ENCODE assay signal across 7 cellular contexts in the genomic region with DNA sequence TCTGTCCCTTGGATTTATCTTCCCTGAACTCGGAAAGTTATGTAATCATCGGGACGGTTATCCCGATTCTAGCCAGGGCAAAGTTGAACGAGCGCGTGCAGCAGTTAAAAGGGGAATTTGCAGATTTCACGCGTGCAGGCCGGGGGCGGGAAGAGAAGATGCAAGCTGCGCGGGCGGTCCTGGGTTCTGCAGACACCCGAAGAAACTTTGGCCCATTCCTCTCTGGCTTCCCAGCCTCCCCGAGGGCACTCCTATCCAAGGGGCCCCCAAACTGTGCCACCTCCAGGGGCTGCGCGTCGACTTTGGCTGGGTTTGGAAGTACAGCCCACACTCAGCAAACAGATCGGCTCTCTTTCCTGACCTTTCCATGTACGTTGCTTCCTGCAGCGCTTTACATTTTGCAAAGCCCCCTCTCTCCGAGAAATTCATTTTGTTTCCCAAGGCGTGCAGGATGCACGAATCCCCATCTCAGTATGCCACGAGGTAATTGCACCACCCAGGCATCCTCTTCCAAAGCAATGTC. TPM values are rescaled to one million over a fixed set of nuclear protein-coding genes. Genes with fewer than 3 reads are reported as not detected.
DNase-seq lines count a peak whose midpoint lies in the region; ATAC-seq and TF ChIP-seq lines count a peak whose summit lies in the region.

No MANE protein-coding gene starts in this region.

- peaks cover 57% of the 10 kb centered on the region for H3K79me2 ChIP-seq in GM23338 (replicated peaks; ENCODE audit: insufficient read depth)

- peaks cover 35% of the 10 kb centered on the region for H4K20me1 ChIP-seq in GM23338 (replicated peaks; ENCODE audit: insufficient read depth)

- H3K9me3 Mint-ChIP-seq in GM23338 (no peaks in the 10 kb centered on the region), type B pancreatic cell (no peaks in the 10 kb centered on the region)

- peaks cover 11% of the 10 kb centered on the region for H3K27me3 Mint-ChIP-seq in GM23338 (ENCODE audit: insufficient read depth, low read depth, poor library complexity)
- H3K27me3 Mint-ChIP-seq in type B pancreatic cell, result peaks cover 5% of the 10 kb centered on the region

- no peaks in the 10 kb centered on the region for H3K9me2 ChIP-seq in GM23338 (ENCODE audit: insufficient read depth)

- DNase-seq in GM23338 (ENCODE audit: low spot score), result peak; percentile 53
- peak; percentile 61 for DNase-seq in OCI-M1 (lab: John Stamatoyannopoulos, UW)
- DNase-seq in dorsolateral prefrontal cortex, result peak in 9 of 10 donors; percentile 13 to 70 (median 39)
- no peak for DNase-seq in type B pancreatic cell (ENCODE audit: extremely low spot score, unreplicated experiment)
- no peak for DNase-seq in COR-L47 (lab: John Stamatoyannopoulos, UW)

- H3K4me3 Mint-ChIP-seq in GM23338 (peak overlapping the region; percentile 99), type B pancreatic cell (peak overlapping the region; percentile 100)

- H3K9me3 ChIP-seq in mesodermal cell (ENCODE audit: control insufficient read depth, low read length), result no peaks in the 10 kb centered on the region

- TF ChIP-seq CTCF in GM23338 (conservative IDR thresholded peaks at IDR 0.05; ENCODE audit: low read depth in 2 of 2) (no peak), dorsolateral prefrontal cortex (IDR thresholded peaks at IDR 0.05 in 54 of 56, conservative IDR thresholded peaks at IDR 0.05 in 2 of 56; ENCODE audit: low read depth in 1 of 56, partially characterized antibody in 56 of 56) (peak in 2 of 56 donors; percentile 6 to 11), type B pancreatic cell (conservative IDR thresholded peaks at IDR 0.05) (no peak)

- peak overlapping the region; percentile 99 for H3K27ac Mint-ChIP-seq in GM23338
- H3K27ac Mint-ChIP-seq in type B pancreatic cell, result peak overlapping the region; percentile 96

- H3K27ac ChIP-seq in GM23338 (ENCODE audit: low read depth) (peak overlapping the region; percentile 61), dorsolateral prefrontal cortex (peak overlapping the region; percentile 13 to 97 (median 91)), mesodermal cell (ENCODE audit: low read depth, low read length, severe bottlenecking) (no peak overlapping the region)

- peak; percentile 49 for ATAC-seq in GM23338
- ATAC-seq in GM19328 (IDR thresholded peaks at IDR 0.05; ENCODE audit: unreplicated experiment), result no peak

- H3K4me2 ChIP-seq in GM23338, result peak overlapping the region; percentile 91

- 8 to 12% methylated on average over 24 of the region's 26 CpGs for WGBS in mesodermal cell (ENCODE audit: insufficient coverage in 2 of 2), 2 experiments

- peak overlapping the region; percentile 48 for H2AFZ ChIP-seq in GM23338

- H3K4me1 ChIP-seq in GM23338 (ENCODE audit: insufficient read depth), result peaks cover 28% of the 10 kb centered on the region
- H3K4me1 ChIP-seq in mesodermal cell (ENCODE audit: control insufficient read depth, insufficient read depth, low read length, poor library complexity, severe bottlenecking), result peaks cover 12% of the 10 kb centered on the region

- H3K4me3 ChIP-seq in GM23338 (peak overlapping the region; percentile 74), dorsolateral prefrontal cortex (peak overlapping the region; percentile 73 to 99 (median 96)), mesodermal cell (ENCODE audit: extremely low read depth, insufficient read depth, low read length, poor library complexity, severe bottlenecking) (peak overlapping the region; percentile 90)

- peaks cover 19% of the 10 kb centered on the region for H3K36me3 Mint-ChIP-seq in GM23338 (ENCODE audit: low read depth)
- no peaks in the 10 kb centered on the region for H3K36me3 Mint-ChIP-seq in type B pancreatic cell

- H3K4me1 Mint-ChIP-seq in GM23338 (peaks cover 23% of the 10 kb centered on the region), type B pancreatic cell (ENCODE audit: unreplicated experiment) (peaks cover 52% of the 10 kb centered on the region)

- no peaks in the 10 kb centered on the region for H3F3A ChIP-seq in GM23338 (replicated peaks; ENCODE audit: low read depth)

- intact Hi-C loops in dorsolateral prefrontal cortex (cut with DNase I), result loop anchor here (5.0 to 10.0 kb wide), 2 partner anchors 81 to 131 kb away; a partner anchor contains a TSS

- no peaks in the 10 kb centered on the region for H3K27me3 ChIP-seq in GM23338 (ENCODE audit: insufficient read depth)
- no peaks in the 10 kb centered on the region for H3K27me3 ChIP-seq in dorsolateral prefrontal cortex

- H3K36me3 ChIP-seq in GM23338 (ENCODE audit: insufficient read depth), result no peaks in the 10 kb centered on the region
- peaks cover 4% of the 10 kb centered on the region for H3K36me3 ChIP-seq in mesodermal cell (ENCODE audit: control insufficient read depth, insufficient read depth, low read length)

TF ChIP-seq in GM23338, 12 proteins besides CTCF, POLR2A, EP300 and RAD21 (continues in another document):
- no peak for TF ChIP-seq STAT1 (IDR thresholded peaks at IDR 0.05; ENCODE audit: unreplicated experiment)
- no peak for TF ChIP-seq EZH2phosphoT487 (IDR thresholded peaks at IDR 0.05; ENCODE audit: unreplicated experiment)
- TF ChIP-seq NANOG (IDR thresholded peaks at IDR 0.05; ENCODE audit: borderline replicate concordance), result no peak
- TF ChIP-seq ZNF331 (CRISPR knock-in tag; IDR thresholded peaks at IDR 0.05; ENCODE audit: low read depth), result no peak
- TF ChIP-seq, protein P1, sequence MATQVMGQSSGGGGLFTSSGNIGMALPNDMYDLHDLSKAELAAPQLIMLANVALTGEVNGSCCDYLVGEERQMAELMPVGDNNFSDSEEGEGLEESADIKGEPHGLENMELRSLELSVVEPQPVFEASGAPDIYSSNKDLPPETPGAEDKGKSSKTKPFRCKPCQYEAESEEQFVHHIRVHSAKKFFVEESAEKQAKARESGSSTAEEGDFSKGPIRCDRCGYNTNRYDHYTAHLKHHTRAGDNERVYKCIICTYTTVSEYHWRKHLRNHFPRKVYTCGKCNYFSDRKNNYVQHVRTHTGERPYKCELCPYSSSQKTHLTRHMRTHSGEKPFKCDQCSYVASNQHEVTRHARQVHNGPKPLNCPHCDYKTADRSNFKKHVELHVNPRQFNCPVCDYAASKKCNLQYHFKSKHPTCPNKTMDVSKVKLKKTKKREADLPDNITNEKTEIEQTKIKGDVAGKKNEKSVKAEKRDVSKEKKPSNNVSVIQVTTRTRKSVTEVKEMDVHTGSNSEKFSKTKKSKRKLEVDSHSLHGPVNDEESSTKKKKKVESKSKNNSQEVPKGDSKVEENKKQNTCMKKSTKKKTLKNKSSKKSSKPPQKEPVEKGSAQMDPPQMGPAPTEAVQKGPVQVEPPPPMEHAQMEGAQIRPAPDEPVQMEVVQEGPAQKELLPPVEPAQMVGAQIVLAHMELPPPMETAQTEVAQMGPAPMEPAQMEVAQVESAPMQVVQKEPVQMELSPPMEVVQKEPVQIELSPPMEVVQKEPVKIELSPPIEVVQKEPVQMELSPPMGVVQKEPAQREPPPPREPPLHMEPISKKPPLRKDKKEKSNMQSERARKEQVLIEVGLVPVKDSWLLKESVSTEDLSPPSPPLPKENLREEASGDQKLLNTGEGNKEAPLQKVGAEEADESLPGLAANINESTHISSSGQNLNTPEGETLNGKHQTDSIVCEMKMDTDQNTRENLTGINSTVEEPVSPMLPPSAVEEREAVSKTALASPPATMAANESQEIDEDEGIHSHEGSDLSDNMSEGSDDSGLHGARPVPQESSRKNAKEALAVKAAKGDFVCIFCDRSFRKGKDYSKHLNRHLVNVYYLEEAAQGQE (IDR thresholded peaks at IDR 0.05; ENCODE audit: unreplicated experiment), result no peak
- TF ChIP-seq, protein P2, sequence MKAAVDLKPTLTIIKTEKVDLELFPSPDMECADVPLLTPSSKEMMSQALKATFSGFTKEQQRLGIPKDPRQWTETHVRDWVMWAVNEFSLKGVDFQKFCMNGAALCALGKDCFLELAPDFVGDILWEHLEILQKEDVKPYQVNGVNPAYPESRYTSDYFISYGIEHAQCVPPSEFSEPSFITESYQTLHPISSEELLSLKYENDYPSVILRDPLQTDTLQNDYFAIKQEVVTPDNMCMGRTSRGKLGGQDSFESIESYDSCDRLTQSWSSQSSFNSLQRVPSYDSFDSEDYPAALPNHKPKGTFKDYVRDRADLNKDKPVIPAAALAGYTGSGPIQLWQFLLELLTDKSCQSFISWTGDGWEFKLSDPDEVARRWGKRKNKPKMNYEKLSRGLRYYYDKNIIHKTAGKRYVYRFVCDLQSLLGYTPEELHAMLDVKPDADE (IDR thresholded peaks at IDR 0.05), result no peak
- TF ChIP-seq JUNB (IDR thresholded peaks at IDR 0.05; ENCODE audit: unreplicated experiment), result no peak
- no peak for TF ChIP-seq ZNF114 (CRISPR knock-in tag; IDR thresholded peaks at IDR 0.05)
- TF ChIP-seq POLR2AphosphoS5 (IDR thresholded peaks at IDR 0.05; ENCODE audit: low read depth), result no peak

RNA-seq across cellular contexts. Expression of a gene that starts 0.9 kb away (rescaled TPM):
- total RNA-seq in GM23338 (2014; rRNA removed; shearing (Covaris generic)), result 501 and 577 TPM in 2 replicates
- polyA plus RNA-seq in GM23338 (2016; fragmentation: Nextera tagmentation; extraction: Ambion mirVana), result 272 and 276 TPM in 2 replicates
- 100 to 1,000 TPM in 17 of 120 experiments, 10 to 100 TPM in 103; 59.0 to 118 (median 84.9) TPM for total RNA-seq in dorsolateral prefrontal cortex
- 221 TPM for polyA plus RNA-seq in mesodermal cell (2013, experiment 1 of 2)
- 241 TPM for polyA plus RNA-seq in mesodermal cell (2013, experiment 2 of 2)
- 135 and 174 TPM in 2 replicates for total RNA-seq in type B pancreatic cell (ENCODE audit: low replicate concordance)

RNA-seq across cellular contexts. Expression of a gene that starts 54.7 kb away (rescaled TPM):
- 10.7 and 11.8 TPM in 2 replicates for total RNA-seq in GM23338 (2014; rRNA removed; shearing (Covaris generic))
- polyA plus RNA-seq in GM23338 (2016; fragmentation: Nextera tagmentation; extraction: Ambion mirVana), result 10.1 and 10.4 TPM in 2 replicates
- 10 to 100 TPM in 66 of 120 experiments, 1 to 10 TPM in 54; 3.9 to 31.3 (median 10.4) TPM for total RNA-seq in dorsolateral prefrontal cortex
- 14.0 TPM for polyA plus RNA-seq in mesodermal cell (2013, experiment 1 of 2)
- 12.5 TPM for polyA plus RNA-seq in mesodermal cell (2013, experiment 2 of 2)
- total RNA-seq in type B pancreatic cell (ENCODE audit: low replicate concordance), result 0.64 and 3.1 TPM in 2 replicates

Comparison
In these comparisons a context has a peak if more than half of its experiments do, and no peak if none do; other contexts are left out.
1. DNase-seq: peak in GM23338 (single experiment), OCI-M1 (single experiment) and dorsolateral prefrontal cortex (9 of 10); none in type B pancreatic cell (single experiment) and COR-L47 (single experiment).
2. Peak in every context shown above with its lines, with median percentiles within 50 percentile points of each other: H3K4me3 ChIP-seq.